22 cellular contexts compared by ENCODE assay signal in genomic region chr1:56709995-56710394, GRCh38.
"Had no signal": no experiment of that assay in that cellular context is flagged by ENCODE, and none has a peak within 500 bp of the region (broad histone marks: within the 10 kb centered on the region; RNA-seq: fewer than 3 reads in every experiment).

No MANE protein-coding gene starts in this region.

- ATAC-seq: activated CD4-positive, CD25-positive, alpha-beta regulatory T cell treated with anti-CD3 and anti-CD28 coated beads, Interleukin-2, amount 50 U/mL, for 24 hours; activated CD8-positive, alpha-beta T cell treated with anti-CD3 and anti-CD28 coated beads, Interleukin-2, amount 10 ng/mL, durations not matched to agents 7 days and 5 days; T-cell; T-helper 17 cell had no signal

- H3K27me3 ChIP-seq: adrenal gland, brain microvascular endothelial cell, SJCRH30 had no signal

- DNase-seq: activated CD4-positive, alpha-beta T cell treated with anti-CD3 and anti-CD28 coated beads for 36 hours; activated CD4-positive, alpha-beta T cell treated with anti-CD3 and anti-CD28 coated beads, Interleukin-2, amount 50 U/mL, for 48 hours; activated CD8-positive, alpha-beta T cell treated with anti-CD3 and anti-CD28 coated beads, Interleukin-2, amount 10 ng/mL, durations not matched to agents 7 days and 5 days; activated gamma-delta T cell; activated naive CD4-positive, alpha-beta T cell treated with Interleukin-2 at 50 U/mL for 16 hours; activated naive CD8-positive, alpha-beta T cell treated with anti-CD3 and anti-CD28 coated beads, Interleukin-2, amount 10 ng/mL, durations not matched to agents 7 days and 5 days; activated T-cell treated with anti-CD3 and anti-CD28 coated beads, Interleukin-2, amount 50 U/mL, for 24 hours; NCI-H510A; NK-92 treated with Interleukin-12 subunit alpha and Interleukin-12 subunit beta, amount 100 ng/mL, for 24 hours; T-cell; T-helper 17 cell had no signal

- H3K4me1 ChIP-seq: adrenal gland, SJCRH30 had no signal

- H2AFZ ChIP-seq: PC-9 had no signal

- H3K9me3 Mint-ChIP-seq: activated CD4-positive, alpha-beta T cell treated with anti-CD3 and anti-CD28 coated beads, Interleukin-2, amount 10 ng/mL, durations not matched to agents 7 days and 5 days; activated naive CD4-positive, alpha-beta T cell treated with anti-CD3 and anti-CD28 coated beads, Interleukin-2, amount 50 U/mL, for 24 hours; activated naive CD8-positive, alpha-beta T cell treated with anti-CD3 and anti-CD28 coated beads, Interleukin-2, amount 10 ng/mL, durations not matched to agents 7 days and 5 days; activated T-cell treated with anti-CD3 and anti-CD28 coated beads, Interleukin-2, amount 50 U/mL, for 24 hours; activated T-helper 2 cell treated with anti-CD3 and anti-CD28 coated beads, Interferon-gamma antibody, Interleukin-2, Interleukin-4, amounts not matched to agents 10 μg/mL and 5 μg/mL and 100 μg/mL, durations not matched to agents 14 hours and 24 hours and 36 hours; central memory CD8-positive, alpha-beta T cell; T-cell; WTC11 had no signal

- H3K36me3 Mint-ChIP-seq: activated naive CD4-positive, alpha-beta T cell treated with anti-CD3 and anti-CD28 coated beads, Interleukin-2, amount 50 U/mL, for 24 hours; activated naive CD8-positive, alpha-beta T cell treated with anti-CD3 and anti-CD28 coated beads, Interleukin-2, amount 10 ng/mL, durations not matched to agents 7 days and 5 days; T-cell had no signal

- H3K9me3 ChIP-seq: adrenal gland, SJCRH30 had no signal

- H3K36me3 ChIP-seq: adrenal gland, brain microvascular endothelial cell, SJCRH30 had no signal

- H3K27ac Mint-ChIP-seq: activated CD4-positive, alpha-beta T cell treated with anti-CD3 and anti-CD28 coated beads for 36 hours; activated CD4-positive, alpha-beta T cell treated with anti-CD3 and anti-CD28 coated beads, Interleukin-2, amount 10 ng/mL, durations not matched to agents 7 days and 5 days; activated CD8-positive, alpha-beta T cell treated with anti-CD3 and anti-CD28 coated beads, Interleukin-2, amount 10 ng/mL, durations not matched to agents 7 days and 5 days; activated naive CD4-positive, alpha-beta T cell treated with anti-CD3 and anti-CD28 coated beads, Interleukin-2, amount 50 U/mL, for 24 hours; activated naive CD8-positive, alpha-beta T cell treated with anti-CD3 and anti-CD28 coated beads, Interleukin-2, amount 10 ng/mL, durations not matched to agents 7 days and 5 days; activated T-cell treated with anti-CD3 and anti-CD28 coated beads, Interleukin-2, amount 50 U/mL, for 24 hours; activated T-helper 2 cell treated with anti-CD3 and anti-CD28 coated beads, Interferon-gamma antibody, Interleukin-2, Interleukin-4, amounts not matched to agents 10 μg/mL and 5 μg/mL and 100 μg/mL, durations not matched to agents 14 hours and 24 hours and 36 hours; T-cell; T-helper 17 cell; WTC11 had no signal

- H3K4me1 Mint-ChIP-seq: activated CD4-positive, alpha-beta T cell treated with anti-CD3 and anti-CD28 coated beads for 36 hours; activated CD4-positive, alpha-beta T cell treated with anti-CD3 and anti-CD28 coated beads, Interleukin-2, amount 10 ng/mL, durations not matched to agents 7 days and 5 days; activated naive CD4-positive, alpha-beta T cell treated with anti-CD3 and anti-CD28 coated beads, Interleukin-2, amount 50 U/mL, for 24 hours; activated naive CD8-positive, alpha-beta T cell treated with anti-CD3 and anti-CD28 coated beads, Interleukin-2, amount 10 ng/mL, durations not matched to agents 7 days and 5 days; central memory CD8-positive, alpha-beta T cell; T-cell; T-helper 17 cell had no signal

- H3K27ac ChIP-seq: adrenal gland, brain microvascular endothelial cell, SJCRH30, SK-N-MC had no signal

- H3K4me3 Mint-ChIP-seq: activated CD4-positive, alpha-beta T cell treated with anti-CD3 and anti-CD28 coated beads for 36 hours; activated CD4-positive, alpha-beta T cell treated with anti-CD3 and anti-CD28 coated beads, Interleukin-2, amount 10 ng/mL, durations not matched to agents 7 days and 5 days; activated CD8-positive, alpha-beta T cell treated with anti-CD3 and anti-CD28 coated beads, Interleukin-2, amount 10 ng/mL, durations not matched to agents 7 days and 5 days; activated naive CD4-positive, alpha-beta T cell treated with anti-CD3 and anti-CD28 coated beads, Interleukin-2, amount 50 U/mL, for 24 hours; activated naive CD8-positive, alpha-beta T cell treated with anti-CD3 and anti-CD28 coated beads, Interleukin-2, amount 10 ng/mL, durations not matched to agents 7 days and 5 days; activated T-cell treated with anti-CD3 and anti-CD28 coated beads, Interleukin-2, amount 50 U/mL, for 24 hours; central memory CD8-positive, alpha-beta T cell; T-cell; T-helper 17 cell; WTC11 had no signal

- H3K4me3 ChIP-seq: adrenal gland, PC-9, SJCRH30, SK-N-MC had no signal
